27 cellular contexts compared by ENCODE assay signal in the genomic region with DNA sequence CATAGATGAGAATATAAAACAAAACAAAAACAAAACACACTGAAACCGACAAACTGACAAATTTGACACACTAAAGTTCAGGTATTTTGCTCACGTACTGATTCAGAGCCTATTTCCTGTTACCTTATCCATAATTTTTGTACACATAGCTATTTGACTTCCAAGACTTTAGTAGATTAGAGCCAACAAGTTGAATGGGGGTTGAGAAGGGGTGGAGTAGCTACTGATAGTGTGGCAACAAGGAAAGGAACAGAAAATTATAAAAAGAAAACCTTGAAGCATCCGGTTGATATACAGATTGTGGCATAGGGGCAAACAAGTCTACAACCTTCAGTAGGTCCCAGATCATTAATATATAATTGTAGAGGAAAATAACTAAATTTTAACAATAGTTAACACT.
"Had no signal": no experiment of that assay in that cellular context is flagged by ENCODE, and none has a peak within 500 bp of the region (broad histone marks: within the 10 kb centered on the region; RNA-seq: fewer than 3 reads in every experiment).

No MANE protein-coding gene starts in this region.

- ATAC-seq: heart right ventricle; left lung; lower lobe of right lung; naive thymus-derived CD4-positive, alpha-beta T cell; T-cell had no signal

- H3K27me3 ChIP-seq: cardiac muscle cell, colonic mucosa, dorsolateral prefrontal cortex, heart right ventricle, left lung, right atrium auricular region had no signal

- H3K36me3 ChIP-seq: cardiac muscle cell, colonic mucosa, heart right ventricle, left lung, lower lobe of right lung, right atrium auricular region, thoracic aorta had no signal

- H3K36me3 Mint-ChIP-seq: activated naive CD8-positive, alpha-beta T cell; brain; T-cell had no signal

- H3K4me3 ChIP-seq: cardiac muscle cell, colonic mucosa, dorsolateral prefrontal cortex, heart right ventricle, left lung, lower lobe of right lung, right atrium auricular region, thoracic aorta had no signal

- H3K4me1 ChIP-seq: colonic mucosa had no signal

- H3K27ac Mint-ChIP-seq: activated naive CD8-positive, alpha-beta T cell; brain; T-helper 2 cell treated with Interferon-gamma antibody and Interleukin-4, amounts not matched to agents 5 μg/mL and 100 μg/mL, for 36 hours had no signal

- H3K9me3 ChIP-seq: colonic mucosa, heart right ventricle, left lung, lower lobe of right lung, right atrium auricular region, thoracic aorta had no signal

- H3K27ac ChIP-seq: cardiac muscle cell, colonic mucosa, dorsolateral prefrontal cortex had no signal

- DNase-seq: activated CD4-positive, alpha-beta T cell treated with anti-CD3 and anti-CD28 coated beads for 4 hours; activated CD4-positive, alpha-beta T cell treated with anti-CD3 and anti-CD28 coated beads, Interleukin-2, amount 50 U/mL, for 4 hours; activated CD4-positive, CD25-positive, alpha-beta regulatory T cell; activated CD8-positive, alpha-beta memory T cell treated with anti-CD3 and anti-CD28 coated beads for 24 hours; activated effector memory CD4-positive, alpha-beta T cell treated with Interleukin-2 at 50 U/mL for 16 hours; activated naive CD4-positive, alpha-beta T cell treated with Interleukin-2 at 50 U/mL for 16 hours; aorta; cerebellar nuclear complex; colonic mucosa; dorsolateral prefrontal cortex; effector memory CD4-positive, alpha-beta T cell; heart right ventricle; kidney glomerular epithelial cell; left lung; lower lobe of right lung; naive thymus-derived CD4-positive, alpha-beta T cell; nucleus accumbens; stimulated activated CD4-positive, alpha-beta T cell treated with anti-CD3 and anti-CD28 coated beads, Interleukin-2, amount 100 ng/mL, for 48 hours; stimulated activated naive CD4-positive, alpha-beta T cell treated with Interleukin-2 at 50 U/mL for 16 hours; T-cell; trophoblast cell had no signal

- H3K27me3 Mint-ChIP-seq: activated naive CD8-positive, alpha-beta T cell; naive thymus-derived CD4-positive, alpha-beta T cell; T-cell had no signal

- H3K4me3 Mint-ChIP-seq: activated naive CD8-positive, alpha-beta T cell; brain; naive thymus-derived CD4-positive, alpha-beta T cell; T-cell; T-helper 2 cell treated with Interferon-gamma antibody and Interleukin-4, amounts not matched to agents 5 μg/mL and 100 μg/mL, for 36 hours had no signal
